In genomic region chr3:111539351-111540331, GRCh38 we compare ENCODE assay signal across 8 cellular contexts. TPM values are rescaled to one million over a fixed set of nuclear protein-coding genes. Genes with fewer than 3 reads are reported as not detected.
DNase-seq lines count a peak whose midpoint lies in the region; ATAC-seq lines count a peak whose summit lies in the region.

No MANE protein-coding gene starts in this region.

- DNase-seq in HuH-7.5 (ENCODE audit: low spot score), result peak; percentile 60
- peak; percentile 60 for DNase-seq in SW480 (ENCODE audit: low spot score)
- DNase-seq in anterior cingulate cortex (lab: John Stamatoyannopoulos, UW), result peak in 50 of 58 donors; percentile 1 to 63 (median 26)
- DNase-seq in kidney glomerular epithelial cell (lab: John Stamatoyannopoulos, UW), result peak; percentile 81
- peak; percentile 38 to 40 (median 40) for DNase-seq in stimulated activated CD4-positive, alpha-beta T cell treated with anti-CD3 and anti-CD28 coated beads, TNF-alpha, amount 100 ng/mL, for 1 hour (ENCODE audit: low read depth in 3 of 3, low spot score in 1 of 3)
- DNase-seq in mesenteric fat pad (ENCODE audit: low spot score), result no peak

- H3K4me3 ChIP-seq in GM08714 (ENCODE audit: low read length), result peak overlapping the region; percentile 40

- peak; percentile 58 for ATAC-seq in GM21619 (IDR thresholded peaks at IDR 0.05; ENCODE audit: unreplicated experiment)

RNA-seq across cellular contexts. Expression of gene CD96, which starts 2.4 kb away (rescaled TPM):
- 6.9 TPM for total RNA-seq in mesenteric fat pad

RNA-seq across cellular contexts. Expression of gene ZBED2, which starts 55.5 kb away (rescaled TPM):
- not detected for total RNA-seq in mesenteric fat pad
